14 cellular contexts compared by ENCODE assay signal in the genomic region with DNA sequence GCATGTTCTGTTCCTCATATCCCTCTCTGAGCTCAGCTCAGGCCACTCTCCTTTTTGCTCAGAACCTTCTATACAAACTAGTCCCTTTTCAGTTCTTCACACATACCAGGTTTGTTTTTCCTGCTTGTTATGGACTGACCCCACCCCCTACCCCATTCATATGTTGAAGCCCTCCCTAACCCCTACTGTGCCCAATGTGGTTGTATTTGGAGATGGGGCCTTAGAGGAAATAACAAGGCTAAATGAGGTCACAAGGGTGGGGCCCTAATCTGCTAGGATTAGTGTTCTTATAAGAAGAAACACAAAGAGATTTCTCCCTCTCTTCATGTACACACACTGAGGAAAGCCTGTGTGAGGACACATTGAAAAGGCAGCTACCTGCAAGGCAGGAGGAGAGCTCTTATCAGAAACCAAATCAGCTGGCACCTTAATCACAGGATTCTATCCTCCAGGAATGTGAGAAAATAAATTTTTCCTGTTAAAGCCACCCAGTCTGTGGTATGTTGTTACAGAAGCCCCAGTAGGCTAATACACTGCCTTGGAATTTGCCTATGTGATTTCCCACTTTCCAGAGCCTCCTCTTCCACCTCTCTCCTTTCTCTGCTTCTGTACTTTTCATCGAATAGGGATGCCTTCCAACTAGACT.
"Had no signal": no experiment of that assay in that cellular context is flagged by ENCODE, and none has a peak within 500 bp of the region (broad histone marks: within the 10 kb centered on the region; RNA-seq: fewer than 3 reads in every experiment).

No MANE protein-coding gene starts in this region.

- H3K27me3 ChIP-seq: ascending aorta, gastrocnemius medialis, heart left ventricle, spleen, stomach, testis, upper lobe of right lung had no signal

- H3K9me3 ChIP-seq: ascending aorta, gastrocnemius medialis, stomach, testis, upper lobe of right lung had no signal

- H3K4me1 ChIP-seq: ascending aorta, gastrocnemius medialis, spleen, upper lobe of right lung had no signal

- DNase-seq: activated CD4-positive, alpha-beta T cell treated with anti-CD3 and anti-CD28 coated beads for 1 hour; activated CD4-positive, alpha-beta T cell treated with anti-CD3 and anti-CD28 coated beads, Interleukin-2, amount 50 U/mL, for 48 hours; activated naive CD4-positive, alpha-beta T cell treated with anti-CD3 and anti-CD28 coated beads, Interleukin-2, amount 10 ng/mL, durations not matched to agents 7 days and 5 days; activated T-cell treated with anti-CD3 and anti-CD28 coated beads, Interleukin-2, amount 50 U/mL, for 1 hour; dermis blood vessel endothelial cell; effector memory CD8-positive, alpha-beta T cell; gastrocnemius medialis; heart left ventricle; spleen; stomach; testis; upper lobe of right lung had no signal

- H3K27ac ChIP-seq: ascending aorta, gastrocnemius medialis, heart left ventricle, spleen, stomach, testis, upper lobe of right lung had no signal

- H3K4me3 ChIP-seq: ascending aorta, gastrocnemius medialis, heart left ventricle, spleen, stomach, testis, upper lobe of right lung had no signal

- ATAC-seq: effector memory CD8-positive, alpha-beta T cell; gastrocnemius medialis; heart left ventricle; sciatic nerve; upper lobe of right lung had no signal
